In genomic region chr4:154602404-154603020, GRCh38 we compare ENCODE assay signal across 20 cellular contexts. TPM values are rescaled to one million over a fixed set of nuclear protein-coding genes. Genes with fewer than 3 reads are reported as not detected.
DNase-seq lines count a peak whose midpoint lies in the region; ATAC-seq, FAIRE-seq and TF ChIP-seq lines count a peak whose summit lies in the region.
"Had no signal": no experiment of that assay in that cellular context is flagged by ENCODE, and none has a peak within 500 bp of the region (broad histone marks: within the 10 kb centered on the region; RNA-seq: fewer than 3 reads in every experiment).

No MANE protein-coding gene starts in this region.

- no peak for TF ChIP-seq POLR2A in GM12892 (IDR thresholded peaks at IDR 0.05; ENCODE audit: low read depth, low read length)

- no peaks in the 10 kb centered on the region for H3K27me3 ChIP-seq in RWPE2 (ENCODE audit: insufficient read depth, poor library complexity, severe bottlenecking)
- H3K27me3 ChIP-seq in foreskin keratinocyte: no peaks in the 10 kb centered on the region
- H3K27me3 ChIP-seq: BLaER1 treated with 17β-estradiol and CSF1 and Interleukin-3, amounts not matched to agents 10 nM and 100 nM had no signal

- H3K4me1 ChIP-seq in RWPE2 (ENCODE audit: insufficient read depth, poor library complexity, severe bottlenecking) (peaks cover 5% of the 10 kb centered on the region), foreskin keratinocyte (peaks cover 8% of the 10 kb centered on the region)
- H3K4me1 ChIP-seq: BLaER1 treated with 17β-estradiol and CSF1 and Interleukin-3, amounts not matched to agents 10 nM and 100 nM had no signal

- DNase-seq in DMS53 (lab: John Stamatoyannopoulos, UW) (peak; percentile 70), HPDE6-E6E7 (ENCODE audit: extremely low spot score) (peak; percentile 64), RWPE2 (ENCODE audit: low spot score) (no peak), foreskin keratinocyte (peak in 1 of 2 donors; percentile 85), GM12892 (ENCODE audit: insufficient read length) (no peak)
- DNase-seq: EL, NCI-H1417 treated with DMSO at 0.1 percent for 48 hours, NCI-H1930, NCI-H774, SW 1271 had no signal

- no peak for FAIRE-seq in GM12892 (lab: Jason Lieb, UNC)
- FAIRE-seq: A204.1, GM19239, H54 had no signal

- H3K27ac ChIP-seq in RWPE2 (ENCODE audit: poor library complexity, severe bottlenecking) (no peak overlapping the region), foreskin keratinocyte (no peak overlapping the region)
- H3K27ac ChIP-seq: BLaER1 treated with 17β-estradiol and CSF1 and Interleukin-3, amounts not matched to agents 10 nM and 100 nM had no signal

- TF ChIP-seq CTCF in RWPE2 (IDR thresholded peaks at IDR 0.05; ENCODE audit: poor library complexity, severe bottlenecking) (no peak), foreskin keratinocyte (conservative IDR thresholded peaks at IDR 0.05) (no peak)

- no peaks in the 10 kb centered on the region for H3K9me3 ChIP-seq in RWPE2 (ENCODE audit: severe bottlenecking)
- H3K9me3 ChIP-seq: BLaER1 treated with 17β-estradiol and CSF1 and Interleukin-3, amounts not matched to agents 10 nM and 100 nM had no signal

- no peaks in the 10 kb centered on the region for H3K36me3 ChIP-seq in RWPE2 (ENCODE audit: low read depth)
- H3K36me3 ChIP-seq: BLaER1 treated with 17β-estradiol and CSF1 and Interleukin-3, amounts not matched to agents 10 nM and 100 nM had no signal

- H3K4me3 ChIP-seq in RWPE2 (ENCODE audit: severe bottlenecking): no peak overlapping the region
- H3K4me3 ChIP-seq: BLaER1 treated with 17β-estradiol and CSF1 and Interleukin-3, amounts not matched to agents 10 nM and 100 nM had no signal

- peak; percentile 95 for ATAC-seq in RWPE2 (ENCODE audit: low read depth)
- peak; percentile 89 for ATAC-seq in foreskin keratinocyte
- ATAC-seq in HG03135 (IDR thresholded peaks at IDR 0.05; ENCODE audit: unreplicated experiment): no peak
- ATAC-seq in HG02852 (IDR thresholded peaks at IDR 0.05; ENCODE audit: unreplicated experiment): no peak

RNA-seq across cellular contexts. Expression of gene FGG, which starts 9.9 kb away (rescaled TPM):
- not detected in 2 replicates for total RNA-seq in foreskin keratinocyte
- not detected in 2 replicates for polyA plus RNA-seq in foreskin keratinocyte
- not detected for polyA plus RNA-seq in GM12892 (2012; ENCODE audit: missing spikeins)
- total RNA-seq: HT-29 had no signal
- polyA plus RNA-seq: IgD-negative memory B cell had no signal

RNA-seq across cellular contexts. Expression of gene FGA, which starts 12.0 kb away (rescaled TPM):
- not detected in 2 replicates for total RNA-seq in foreskin keratinocyte
- not detected in 2 replicates for polyA plus RNA-seq in foreskin keratinocyte
- polyA plus RNA-seq in GM12892 (2012; ENCODE audit: missing spikeins): not detected
- total RNA-seq: HT-29, NCI-H460, SK-MEL-5 had no signal
- polyA plus RNA-seq: IgD-negative memory B cell had no signal

RNA-seq across cellular contexts. Expression of gene FGB, which starts 39.7 kb away (rescaled TPM):
- not detected in 2 replicates for total RNA-seq in foreskin keratinocyte
- not detected in 2 replicates for polyA plus RNA-seq in foreskin keratinocyte
- not detected for polyA plus RNA-seq in GM12892 (2012; ENCODE audit: missing spikeins)
- total RNA-seq: HT-29, SK-MEL-5 had no signal
- polyA plus RNA-seq: IgD-negative memory B cell had no signal

RNA-seq across cellular contexts. Expression of gene PLRG1, which starts 52.3 kb away (rescaled TPM):
- 70.9 and 73.3 TPM in 2 replicates for total RNA-seq in foreskin keratinocyte
- 45.6 and 52.5 TPM in 2 replicates for polyA plus RNA-seq in foreskin keratinocyte
- polyA plus RNA-seq in GM12892 (2012; ENCODE audit: missing spikeins): 60.9 TPM

Comparison
In these comparisons a context has a peak if more than half of its experiments do, and no peak if none do; other contexts are left out.
1. DNase-seq: peak in DMS53 (single experiment) and HPDE6-E6E7 (single experiment); none in RWPE2 (single experiment) and GM12892 (single experiment).
2. ATAC-seq: peak in RWPE2 (single experiment) and foreskin keratinocyte (single experiment); none in HG03135 (single experiment) and HG02852 (single experiment).